In genomic region chr12:91772411-91772810, GRCh38 we compare ENCODE assay signal across 28 cellular contexts.
"Had no signal": no experiment of that assay in that cellular context is flagged by ENCODE, and none has a peak within 500 bp of the region (broad histone marks: within the 10 kb centered on the region; RNA-seq: fewer than 3 reads in every experiment).

No MANE protein-coding gene starts in this region.

- H3K4me2 ChIP-seq: neural progenitor cell had no signal

- H3K36me3 ChIP-seq: brain microvascular endothelial cell, neural progenitor cell, right atrium auricular region, suprapubic skin, tibial nerve had no signal

- H3K9me3 Mint-ChIP-seq: activated T-cell treated with anti-CD3 and anti-CD28 coated beads, Interleukin-2, amount 50 U/mL, for 72 hours; dendritic cell treated with granulocyte-macrophage colony-stimulating factor and Interleukin-4, amounts not matched to agents 40 ng/mL and 50 ng/mL, for 4 days; memory B cell; naive thymus-derived CD8-positive, alpha-beta T cell; neural progenitor cell; stimulated activated naive B cell treated with anti-CD40 and anti-IgM and Interleukin-4, amounts not matched to agents 10 μg/mL and 1 μg/mL and 100 μg/mL, for 72 hours had no signal

- H3K79me2 ChIP-seq: parathyroid adenoma had no signal

- H3K27me3 ChIP-seq: brain microvascular endothelial cell, neural progenitor cell, right atrium auricular region, suprapubic skin, tibial nerve had no signal

- H3K36me3 Mint-ChIP-seq: activated naive CD8-positive, alpha-beta T cell; memory B cell; naive thymus-derived CD8-positive, alpha-beta T cell; neural progenitor cell; stimulated activated naive B cell treated with anti-CD40 and anti-IgM and Interleukin-4, amounts not matched to agents 10 μg/mL and 1 μg/mL and 100 μg/mL, for 72 hours had no signal

- H3K4me1 Mint-ChIP-seq: memory B cell had no signal

- H3K9ac ChIP-seq: neural progenitor cell, parathyroid adenoma had no signal

- H2AFZ ChIP-seq: neural progenitor cell, parathyroid adenoma had no signal

- H3K27ac Mint-ChIP-seq: activated naive CD8-positive, alpha-beta T cell; activated T-cell treated with anti-CD3 and anti-CD28 coated beads, Interleukin-2, amount 50 U/mL, for 72 hours; dendritic cell treated with granulocyte-macrophage colony-stimulating factor and Interleukin-4, amounts not matched to agents 40 ng/mL and 50 ng/mL, for 4 days; memory B cell; neural progenitor cell; stimulated activated naive B cell treated with anti-CD40 and anti-IgM and Interleukin-4, amounts not matched to agents 10 μg/mL and 1 μg/mL and 100 μg/mL, for 72 hours had no signal

- DNase-seq: activated CD4-positive, alpha-beta T cell treated with anti-CD3 and anti-CD28 coated beads for 4 hours; activated CD4-positive, alpha-beta T cell treated with anti-CD3 and anti-CD28 coated beads, Interleukin-2, amount 50 U/mL, for 4 hours; activated effector memory CD4-positive, alpha-beta T cell treated with Interleukin-2 at 50 U/mL for 16 hours; activated naive CD4-positive, alpha-beta T cell treated with Interleukin-2 at 50 U/mL for 16 hours; activated T-cell treated with anti-CD3 and anti-CD28 coated beads for 4 hours; activated T-cell treated with anti-CD3 and anti-CD28 coated beads, Interleukin-2, amount 50 U/mL, for 72 hours; aorta; brain microvascular endothelial cell; central memory CD4-positive, alpha-beta T cell; effector CD4-positive, alpha-beta T cell; erythroblast; head of caudate nucleus; hippocampal formation; naive thymus-derived CD8-positive, alpha-beta T cell; occipital lobe; psoas muscle; stimulated activated CD4-positive, alpha-beta T cell treated with anti-CD3 and anti-CD28 coated beads, Interleukin-15, amount 100 ng/mL, for 24 hours; stimulated activated CD4-positive, alpha-beta T cell treated with anti-CD3 and anti-CD28 coated beads, Interleukin-2, amount 100 ng/mL, for 24 hours; stimulated activated naive B cell treated with anti-CD40 and anti-IgM and Interleukin-4, amounts not matched to agents 10 μg/mL and 1 μg/mL and 100 μg/mL, for 72 hours had no signal

- ATAC-seq: activated T-cell treated with anti-CD3 and anti-CD28 coated beads, Interleukin-2, amount 50 U/mL, for 72 hours; naive thymus-derived CD8-positive, alpha-beta T cell; psoas muscle; stimulated activated naive B cell treated with anti-CD40 and anti-IgM and Interleukin-4, amounts not matched to agents 10 μg/mL and 1 μg/mL and 100 μg/mL, for 72 hours had no signal

- H3K9me3 ChIP-seq: psoas muscle, right atrium auricular region, suprapubic skin, tibial nerve had no signal

- H3K27me3 Mint-ChIP-seq: activated naive CD8-positive, alpha-beta T cell; memory B cell; naive thymus-derived CD8-positive, alpha-beta T cell; stimulated activated naive B cell treated with anti-CD40 and anti-IgM and Interleukin-4, amounts not matched to agents 10 μg/mL and 1 μg/mL and 100 μg/mL, for 72 hours had no signal

- H3K27ac ChIP-seq: brain microvascular endothelial cell, neural progenitor cell, parathyroid adenoma, psoas muscle, right atrium auricular region, suprapubic skin, tibial nerve, VCaP had no signal

- H3K4me3 Mint-ChIP-seq: activated naive CD8-positive, alpha-beta T cell; activated T-cell treated with anti-CD3 and anti-CD28 coated beads, Interleukin-2, amount 50 U/mL, for 72 hours; dendritic cell treated with granulocyte-macrophage colony-stimulating factor and Interleukin-4, amounts not matched to agents 40 ng/mL and 50 ng/mL, for 4 days; memory B cell; naive thymus-derived CD8-positive, alpha-beta T cell; neural progenitor cell; stimulated activated naive B cell treated with anti-CD40 and anti-IgM and Interleukin-4, amounts not matched to agents 10 μg/mL and 1 μg/mL and 100 μg/mL, for 72 hours had no signal

- H3K4me3 ChIP-seq: neural progenitor cell, psoas muscle, right atrium auricular region, suprapubic skin, tibial nerve had no signal

- H3K4me1 ChIP-seq: neural progenitor cell, parathyroid adenoma, psoas muscle, suprapubic skin had no signal
